10 cellular contexts compared by ENCODE assay signal in the genomic region with DNA sequence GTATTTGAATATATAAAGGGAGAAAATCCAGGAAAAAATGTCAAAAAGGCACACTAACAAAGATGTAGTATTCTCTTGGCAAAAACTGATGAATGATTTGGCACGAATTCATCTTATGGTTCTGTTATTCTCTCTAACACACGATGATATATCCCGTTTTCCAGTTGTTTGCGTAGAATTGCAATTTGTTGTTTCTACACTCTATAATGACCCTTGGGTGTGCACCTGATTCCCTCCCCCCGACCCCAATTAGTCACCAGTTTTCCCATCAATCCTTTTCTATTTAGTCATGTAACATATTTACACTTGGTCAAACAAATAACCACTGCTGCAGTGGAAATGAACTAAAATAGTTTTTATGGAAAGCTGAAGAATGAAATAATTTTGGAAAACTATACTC. TPM values are rescaled to one million over a fixed set of nuclear protein-coding genes. Genes with fewer than 3 reads are reported as not detected.
A peak's percentile ranks its signal among the peaks of the same experiment; 100 is the strongest.
DNase-seq lines count a peak whose midpoint lies in the region; ATAC-seq, FAIRE-seq and TF ChIP-seq lines count a peak whose summit lies in the region.
"Had no signal": no experiment of that assay in that cellular context is flagged by ENCODE, and none has a peak within 500 bp of the region (broad histone marks: within the 10 kb centered on the region; RNA-seq: fewer than 3 reads in every experiment).

No MANE protein-coding gene starts in this region.

- CTCF ChIA-PET in K562 (lab: Yijun Ruan, JAX; ENCODE audit: low intra/inter-chr PET ratio): no interaction called here

- no peak overlapping the region for H2AFZ ChIP-seq in K562 (ENCODE audit: low read depth, low read length)

- H3K36me3 ChIP-seq in cardiac muscle cell (no peaks in the 10 kb centered on the region), K562 (ENCODE audit: control insufficient read depth, insufficient read depth, low read length) (no peaks in the 10 kb centered on the region), muscle layer of colon (ENCODE audit: insufficient read depth, low read length) (no peaks in the 10 kb centered on the region), urinary bladder (ENCODE audit: insufficient read depth) (no peaks in the 10 kb centered on the region), HAP-1 (replicated peaks) (no peaks in the 10 kb centered on the region)
- H3K36me3 ChIP-seq: BE2C had no signal

- TF ChIP-seq RAD21 in K562 (CRISPR knock-in tag; conservative IDR thresholded peaks at IDR 0.05 in 1 of 2, IDR thresholded peaks at IDR 0.05 in 1 of 2): no peak

- TF ChIP-seq EP300 in K562 (IDR thresholded peaks at IDR 0.05; ENCODE audit: low read length): no peak

- H3K9me1 ChIP-seq in K562 (ENCODE audit: control insufficient read depth, insufficient read depth, low read length): no peaks in the 10 kb centered on the region

- POLR2A ChIA-PET in K562 (lab: Yijun Ruan, JAX): interaction anchor here (2.4 kb wide), 1 partner anchor 11 kb away, joined by 6 read pairs; no protein-coding TSS in a partner anchor

- H3K4me3 ChIP-seq in cardiac muscle cell (no peak overlapping the region), K562 (no peak overlapping the region), muscle layer of colon (ENCODE audit: low read depth in 1 of 2, low read length in 2 of 2) (no peak overlapping the region), urinary bladder (ENCODE audit: low read depth, low read length) (no peak overlapping the region), HAP-1 (no peak overlapping the region)

- no peaks in the 10 kb centered on the region for H4K20me1 ChIP-seq in K562 (replicated peaks; ENCODE audit: control insufficient read depth, insufficient read depth, low read length)

- in situ Hi-C loops in K562 (cut with MboI) (no loop called here), HAP-1 (cut with MboI; ENCODE audit: low sequenced_read_pairs) (no loop called here)

- BruUV-seq in K562 (replicated peaks; lab: Mats Ljungman, UMichigan): no TSS peak

- intact Hi-C loops in left ventricle myocardium superior (cut with micrococcal nuclease) (loop anchor here (5.0 kb wide), 1 partner anchor 88 kb away; no protein-coding TSS in a partner anchor), K562 (cut with micrococcal nuclease) (loop anchor here (1.0 to 5.0 kb wide), 3 partner anchors 55 to 213 kb away; no protein-coding TSS in a partner anchor)

- H3K4me1 ChIP-seq in cardiac muscle cell (ENCODE audit: low read depth) (peaks cover 25% of the 10 kb centered on the region), K562 (replicated peaks in 1 of 2; ENCODE audit: control insufficient read depth in 2 of 2, insufficient read depth in 2 of 2, low read length in 2 of 2) (peaks cover 15 to 24% of the 10 kb centered on the region in 2 experiments; a peak in 4 of 5 replicates), muscle layer of colon (ENCODE audit: insufficient read depth, low read length) (peaks cover 7% of the 10 kb centered on the region), urinary bladder (ENCODE audit: insufficient read depth) (no peaks in the 10 kb centered on the region), HAP-1 (peaks cover 33% of the 10 kb centered on the region)
- H3K4me1 ChIP-seq: BE2C had no signal

- TF ChIP-seq CTCF in cardiac muscle cell (IDR thresholded peaks at IDR 0.05; ENCODE audit: low read depth, low read length) (no peak), K562 (IDR thresholded peaks at IDR 0.05 in 2 of 3, conservative IDR thresholded peaks at IDR 0.05 in 1 of 3; ENCODE audit: insufficient read depth in 2 of 3, low read depth in 1 of 3, low read length in 3 of 3) (no peak)

- H3K4me2 ChIP-seq in K562 (ENCODE audit: insufficient read depth, low read length): no peak overlapping the region

- no peak overlapping the region for H3K9ac ChIP-seq in K562 (ENCODE audit: insufficient read depth in 1 of 2, low read depth in 2 of 2, low read length in 2 of 2)
- H3K9ac ChIP-seq in muscle layer of colon (ENCODE audit: low read length): no peak overlapping the region

- TF ChIP-seq POLR2A in K562 (conservative IDR thresholded peaks at IDR 0.05): no peak

- no peaks in the 10 kb centered on the region for H3K27me3 ChIP-seq in cardiac muscle cell
- H3K27me3 ChIP-seq in K562 (ENCODE audit: control insufficient read depth in 2 of 2, insufficient read depth in 2 of 2, low read length in 2 of 2): no peaks in the 10 kb centered on the region
- no peaks in the 10 kb centered on the region for H3K27me3 ChIP-seq in muscle layer of colon (ENCODE audit: control insufficient read depth in 1 of 2, insufficient read depth in 2 of 2, low read length in 2 of 2)
- H3K27me3 ChIP-seq in HAP-1 (ENCODE audit: low read depth): no peaks in the 10 kb centered on the region
- H3K27me3 ChIP-seq: BE2C had no signal

- H3K9me3 ChIP-seq in cardiac muscle cell (ENCODE audit: low read depth): no peaks in the 10 kb centered on the region
- no peaks in the 10 kb centered on the region for H3K9me3 ChIP-seq in K562 (replicated peaks; ENCODE audit: control insufficient read depth, insufficient read depth, low read depth, low read length)
- no peaks in the 10 kb centered on the region for H3K9me3 ChIP-seq in muscle layer of colon (ENCODE audit: low read length)
- no peaks in the 10 kb centered on the region for H3K9me3 ChIP-seq in HAP-1
- H3K9me3 ChIP-seq: BE2C had no signal

- peak overlapping the region; percentile 99 for H3K27ac ChIP-seq in cardiac muscle cell
- H3K27ac ChIP-seq in K562 (ENCODE audit: extremely low read depth, low read depth, low read length): no peak overlapping the region
- peak overlapping the region; percentile 87 for H3K27ac ChIP-seq in muscle layer of colon (ENCODE audit: low read depth, low read length)
- H3K27ac ChIP-seq in urinary bladder (ENCODE audit: low read depth): peak overlapping the region; percentile 43

- WGBS in K562 (ENCODE audit: insufficient coverage, low coverage, missing lambda C conversion rate): 65% methylated on average over 5 of the region's 5 CpGs
- 42% methylated on average over 5 of the region's 5 CpGs for WGBS in urinary bladder

- ATAC-seq in left ventricle myocardium superior (no peak), K562 (no peak), GM19397 (IDR thresholded peaks at IDR 0.05; ENCODE audit: unreplicated experiment) (no peak)

- H3K79me2 ChIP-seq in K562 (ENCODE audit: control insufficient read depth, insufficient read depth, low read length): peaks cover 39% of the 10 kb centered on the region

- FAIRE-seq in K562 (lab: Jason Lieb, UNC): no peak
- FAIRE-seq: H1 had no signal

- no peak for DNase-seq in cardiac muscle cell (ENCODE audit: low read depth in 1 of 2, low spot score in 1 of 2)
- no peak for DNase-seq in left ventricle myocardium superior
- no peak for DNase-seq in K562 (ENCODE audit: extremely low read depth in 1 of 4, low spot score in 3 of 4)
- no peak for DNase-seq in NCI-H187 (lab: John Stamatoyannopoulos, UW)
- no peak for DNase-seq in HAP-1 (ENCODE audit: low spot score in 2 of 2)

TF ChIP-seq in K562, 482 proteins besides CTCF, POLR2A, EP300 and RAD21:
- TF ChIP-seq POLR2H (tag; IDR thresholded peaks at IDR 0.05; ENCODE audit: low read depth) (0 out of 2 replicates have a peak, but pooled peaks have one; percentile 20), GTF2A2 (tag; IDR thresholded peaks at IDR 0.05) (no peak), ZSCAN29 (IDR thresholded peaks at IDR 0.05) (no peak), SLC30A9 (CRISPR knock-in tag; IDR thresholded peaks at IDR 0.05) (no peak), ZNF699 (CRISPR knock-in tag; IDR thresholded peaks at IDR 0.05; ENCODE audit: insufficient replicate concordance) (no peak), FIP1L1 (IDR thresholded peaks at IDR 0.05; ENCODE audit: low read depth, low read length, poor library complexity, severe bottlenecking) (no peak), HNRNPLL (IDR thresholded peaks at IDR 0.05; ENCODE audit: low read depth, low read length, poor library complexity, severe bottlenecking) (no peak)
- TF ChIP-seq, protein P1, sequence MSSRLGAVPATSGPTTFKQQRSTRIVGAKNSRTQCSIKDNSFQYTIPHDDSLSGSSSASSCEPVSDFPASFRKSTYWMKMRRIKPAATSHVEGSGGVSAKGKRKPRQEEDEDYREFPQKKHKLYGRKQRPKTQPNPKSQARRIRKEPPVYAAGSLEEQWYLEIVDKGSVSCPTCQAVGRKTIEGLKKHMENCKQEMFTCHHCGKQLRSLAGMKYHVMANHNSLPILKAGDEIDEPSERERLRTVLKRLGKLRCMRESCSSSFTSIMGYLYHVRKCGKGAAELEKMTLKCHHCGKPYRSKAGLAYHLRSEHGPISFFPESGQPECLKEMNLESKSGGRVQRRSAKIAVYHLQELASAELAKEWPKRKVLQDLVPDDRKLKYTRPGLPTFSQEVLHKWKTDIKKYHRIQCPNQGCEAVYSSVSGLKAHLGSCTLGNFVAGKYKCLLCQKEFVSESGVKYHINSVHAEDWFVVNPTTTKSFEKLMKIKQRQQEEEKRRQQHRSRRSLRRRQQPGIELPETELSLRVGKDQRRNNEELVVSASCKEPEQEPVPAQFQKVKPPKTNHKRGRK (tag; IDR thresholded peaks at IDR 0.05): peak; percentile 60; the same call in 1 of the 2 replicates

RNA-seq across cellular contexts. Expression of gene ARID1B, which starts 1.5 kb away (rescaled TPM):
- total RNA-seq in cardiac muscle cell (33.7 and 72.7 TPM in 2 replicates), left ventricle myocardium superior (46.6 TPM), K562 (2014; rRNA removed) (19.3 and 21.3 TPM in 2 replicates), K562 (2014; rRNA removed; fragmentation: Illumina TruSeq; extraction: Trizol) (32.9 and 37.6 TPM in 2 replicates), K562 (2015; rRNA removed; fragmentation: Illumina TruSeq; extraction: Trizol) (33.7 and 34.3 TPM in 2 replicates), K562 (2021) (48.6 and 50.5 TPM in 2 replicates), urinary bladder (213 TPM)
- polyA plus RNA-seq in cardiac muscle cell (41.9 and 59.8 TPM in 2 replicates), K562 (2011; rRNA removed) (20.5 and 20.7 TPM in 2 replicates), K562 (2014; fragmentation: Illumina TruSeq; extraction: Trizol) (26.2 and 30.1 TPM in 2 replicates), K562 (2014; fragmentation: Nextera tagmentation; extraction: Ambion mirVana) (10 to 100 TPM; 12.5 to 25.8 TPM), K562 (2014; rRNA removed) (21.8 and 22.3 TPM in 2 replicates), urinary bladder (36.2 TPM)
- 166 and 348 TPM in 2 replicates for total RNA-seq in K562 (2011; cell fraction: chromatin; rRNA removed; ENCODE audit: low replicate concordance)
- total RNA-seq in K562 (2011; cell fraction: nucleolus; rRNA removed): 89.6 and 106 TPM in 2 replicates
- total RNA-seq in K562 (2011; cell fraction: nucleoplasm; rRNA removed): 226 and 418 TPM in 2 replicates
- polyA plus RNA-seq in K562 (2011; cell fraction: cytosol; rRNA removed): 16.9 and 20.5 TPM in 2 replicates
- 46.8 and 68.6 TPM in 2 replicates for polyA plus RNA-seq in K562 (2011; cell fraction: nucleus; rRNA removed)
- polyA plus RNA-seq in K562 (2012): 25.9 and 27.1 TPM in 2 replicates
- polyA minus RNA-seq in K562 (2011; rRNA and poly(A)+ RNA removed): 81.8 and 86.3 TPM in 2 replicates
- polyA minus RNA-seq in K562 (2011; cell fraction: cytosol; rRNA and poly(A)+ RNA removed): 64.9 and 82.5 TPM in 2 replicates
- 157 and 175 TPM in 2 replicates for polyA minus RNA-seq in K562 (2011; cell fraction: nucleus; rRNA and poly(A)+ RNA removed)
